ENCODE assay signal across 8 cellular contexts in the genomic region with DNA sequence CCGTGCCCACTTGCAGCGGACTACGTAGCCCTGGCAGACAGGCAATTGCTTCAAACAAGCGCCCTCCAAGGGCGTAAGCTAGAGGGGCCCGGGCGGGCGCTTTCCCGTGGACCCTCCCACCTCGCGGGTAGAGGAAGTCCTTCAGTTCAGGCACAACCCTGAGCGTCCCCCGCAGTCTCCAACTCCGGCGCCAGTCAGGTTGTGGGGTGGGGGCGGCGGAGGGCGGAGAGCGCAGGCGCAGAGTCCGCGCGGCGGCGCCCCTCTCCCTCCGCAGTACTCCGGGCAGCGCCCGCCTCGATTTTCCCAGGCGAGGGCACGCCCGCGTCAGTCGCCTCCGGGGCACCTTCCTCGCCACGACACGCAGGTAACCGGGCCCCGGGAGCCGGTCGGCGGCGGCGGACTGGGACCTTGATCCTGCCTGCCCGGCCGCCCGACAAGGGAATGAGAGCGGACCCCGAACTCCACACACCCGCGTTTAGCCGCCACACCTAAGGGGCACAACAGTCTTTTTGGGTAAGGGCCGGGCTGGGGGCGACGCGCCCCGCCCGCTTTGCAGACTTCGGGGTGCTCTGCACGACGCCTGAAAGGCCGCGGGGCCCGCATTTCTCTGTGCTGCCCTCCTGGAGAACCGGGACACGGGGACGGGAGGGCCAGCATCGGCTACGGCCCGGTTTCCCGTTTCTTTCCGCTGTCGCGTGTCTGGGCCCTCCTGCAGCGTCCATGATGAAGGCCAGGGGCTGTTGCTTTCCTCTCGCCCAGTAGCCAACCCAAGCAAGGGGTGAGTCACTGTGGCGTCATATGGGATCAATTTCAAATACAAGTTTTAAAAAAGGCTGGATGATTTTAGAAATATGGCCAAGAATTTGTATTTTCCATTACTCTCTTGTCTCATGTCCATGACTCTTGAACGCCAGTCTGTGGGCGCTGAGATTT. TPM values are rescaled to one million over a fixed set of nuclear protein-coding genes. Genes with fewer than 3 reads are reported as not detected.
A peak's percentile ranks its signal among the peaks of the same experiment; 100 is the strongest.
DNase-seq lines count a peak whose midpoint lies in the region; ATAC-seq and TF ChIP-seq lines count a peak whose summit lies in the region.

A gene (plus strand): TSS at position 276 of the 933 bp plus-strand sequence. CDS start 35,335 bp downstream, outside the sequence.

- peaks cover 24% of the 10 kb centered on the region for H3K4me1 Mint-ChIP-seq in type B pancreatic cell (ENCODE audit: unreplicated experiment)

- peak within 1 kb of the TSS; percentile 86 for H3K27ac Mint-ChIP-seq in type B pancreatic cell

- H3F3A ChIP-seq in neural cell (ENCODE audit: insufficient read depth, low read length, poor library complexity, severe bottlenecking): no peaks in the 10 kb centered on the region

- peak within 1 kb of the TSS; percentile 94 for H3K4me3 Mint-ChIP-seq in type B pancreatic cell

- no peaks in the 10 kb centered on the region for H3K36me3 Mint-ChIP-seq in type B pancreatic cell

- H4K20me1 ChIP-seq in neural cell (ENCODE audit: insufficient read depth): no peaks in the 10 kb centered on the region

- peak in 2 of 4 experiments; percentile 6 to 34 for TF ChIP-seq CTCF in gastroesophageal sphincter (IDR thresholded peaks at IDR 0.05)
- TF ChIP-seq CTCF in neural cell (IDR thresholded peaks at IDR 0.05; ENCODE audit: poor library complexity, severe bottlenecking): peak; percentile 40
- no peak for TF ChIP-seq CTCF in type B pancreatic cell (conservative IDR thresholded peaks at IDR 0.05)

- H3K9me3 Mint-ChIP-seq in type B pancreatic cell: peaks cover 5% of the 10 kb centered on the region

- H3K9me2 ChIP-seq in neural cell (ENCODE audit: insufficient read depth, low read length): no peaks in the 10 kb centered on the region

- H3K9me3 ChIP-seq in gastroesophageal sphincter: peaks cover 0 to 4% (median 0%) of the 10 kb centered on the region in 3 donors
- H3K9me3 ChIP-seq in neural cell (ENCODE audit: low read length): no peaks in the 10 kb centered on the region

- peak in 1 of 2 donors; percentile 15 for TF ChIP-seq POLR2A in gastroesophageal sphincter (IDR thresholded peaks at IDR 0.05)

- peak; percentile 19 for TF ChIP-seq RAD21 in neural cell (conservative IDR thresholded peaks at IDR 0.05)

- DNase-seq in DMS79 (lab: John Stamatoyannopoulos, UW) (peak; percentile 83), HK-2 (ENCODE audit: unreplicated experiment) (peak; percentile 88), OCI-M1 (lab: John Stamatoyannopoulos, UW) (peak; percentile 68), type B pancreatic cell (ENCODE audit: extremely low spot score, unreplicated experiment) (peak; percentile 79)
- peak; percentile 37 for DNase-seq in activated naive CD4-positive, alpha-beta T cell treated with anti-CD3 and anti-CD28 coated beads, Interleukin-2, amount 50 U/mL, for 16 hours

- H3K79me2 ChIP-seq in neural cell (replicated peaks; ENCODE audit: insufficient read depth, low read length): no peaks in the 10 kb centered on the region

- ATAC-seq in gastroesophageal sphincter: peak; percentile 68
- ATAC-seq in GM19452 (IDR thresholded peaks at IDR 0.05; ENCODE audit: unreplicated experiment): no peak

- peak within 1 kb of the TSS; percentile 49 for H2AFZ ChIP-seq in neural cell (ENCODE audit: low read depth, low read length)

- H3K27me3 Mint-ChIP-seq in type B pancreatic cell: peaks cover 39% of the 10 kb centered on the region

- no peaks in the 10 kb centered on the region for H3K36me3 ChIP-seq in gastroesophageal sphincter
- H3K36me3 ChIP-seq in neural cell (ENCODE audit: insufficient read depth, low read length): no peaks in the 10 kb centered on the region

- 0% methylated on average over 3 to 4 of the region's 81 CpGs for WGBS in gastroesophageal sphincter (ENCODE audit: low coverage in 1 of 2), 2 donors

- H3K27ac ChIP-seq in gastroesophageal sphincter (peak within 1 kb of the TSS; percentile 6 to 84 (median 75)), neural cell (ENCODE audit: low read length) (no peak within 1 kb of the TSS)

- TF ChIP-seq EP300 in gastroesophageal sphincter (IDR thresholded peaks at IDR 0.05) (no peak), neural cell (conservative IDR thresholded peaks at IDR 0.05; ENCODE audit: poor library complexity, severe bottlenecking) (no peak)

- H3K4me2 ChIP-seq in neural cell (ENCODE audit: low read length): peak within 1 kb of the TSS; percentile 51

- H3K4me3 ChIP-seq in gastroesophageal sphincter (peak within 1 kb of the TSS; percentile 63 to 72), neural cell (ENCODE audit: low read length) (peak within 1 kb of the TSS; percentile 79)

- H3K9ac ChIP-seq in neural cell (ENCODE audit: low read length): peak within 1 kb of the TSS; percentile 67

- H3K4me1 ChIP-seq in gastroesophageal sphincter: peaks cover 0 to 29% (median 4%) of the 10 kb centered on the region in 3 donors

- no peaks in the 10 kb centered on the region for H3K27me3 ChIP-seq in gastroesophageal sphincter
- peaks cover 26% of the 10 kb centered on the region for H3K27me3 ChIP-seq in neural cell (ENCODE audit: insufficient read depth, low read depth, low read length)

TF ChIP-seq in neural cell, 6 proteins besides CTCF, POLR2A, EP300 and RAD21:
- TF ChIP-seq TAF1 (IDR thresholded peaks at IDR 0.05; ENCODE audit: low read depth): no peak
- TF ChIP-seq MXI1 (conservative IDR thresholded peaks at IDR 0.05; ENCODE audit: poor library complexity, severe bottlenecking): peak; percentile 12
- TF ChIP-seq, protein P1, sequence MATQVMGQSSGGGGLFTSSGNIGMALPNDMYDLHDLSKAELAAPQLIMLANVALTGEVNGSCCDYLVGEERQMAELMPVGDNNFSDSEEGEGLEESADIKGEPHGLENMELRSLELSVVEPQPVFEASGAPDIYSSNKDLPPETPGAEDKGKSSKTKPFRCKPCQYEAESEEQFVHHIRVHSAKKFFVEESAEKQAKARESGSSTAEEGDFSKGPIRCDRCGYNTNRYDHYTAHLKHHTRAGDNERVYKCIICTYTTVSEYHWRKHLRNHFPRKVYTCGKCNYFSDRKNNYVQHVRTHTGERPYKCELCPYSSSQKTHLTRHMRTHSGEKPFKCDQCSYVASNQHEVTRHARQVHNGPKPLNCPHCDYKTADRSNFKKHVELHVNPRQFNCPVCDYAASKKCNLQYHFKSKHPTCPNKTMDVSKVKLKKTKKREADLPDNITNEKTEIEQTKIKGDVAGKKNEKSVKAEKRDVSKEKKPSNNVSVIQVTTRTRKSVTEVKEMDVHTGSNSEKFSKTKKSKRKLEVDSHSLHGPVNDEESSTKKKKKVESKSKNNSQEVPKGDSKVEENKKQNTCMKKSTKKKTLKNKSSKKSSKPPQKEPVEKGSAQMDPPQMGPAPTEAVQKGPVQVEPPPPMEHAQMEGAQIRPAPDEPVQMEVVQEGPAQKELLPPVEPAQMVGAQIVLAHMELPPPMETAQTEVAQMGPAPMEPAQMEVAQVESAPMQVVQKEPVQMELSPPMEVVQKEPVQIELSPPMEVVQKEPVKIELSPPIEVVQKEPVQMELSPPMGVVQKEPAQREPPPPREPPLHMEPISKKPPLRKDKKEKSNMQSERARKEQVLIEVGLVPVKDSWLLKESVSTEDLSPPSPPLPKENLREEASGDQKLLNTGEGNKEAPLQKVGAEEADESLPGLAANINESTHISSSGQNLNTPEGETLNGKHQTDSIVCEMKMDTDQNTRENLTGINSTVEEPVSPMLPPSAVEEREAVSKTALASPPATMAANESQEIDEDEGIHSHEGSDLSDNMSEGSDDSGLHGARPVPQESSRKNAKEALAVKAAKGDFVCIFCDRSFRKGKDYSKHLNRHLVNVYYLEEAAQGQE (IDR thresholded peaks at IDR 0.05; ENCODE audit: borderline replicate concordance): peak; percentile 33
- TF ChIP-seq SMC3 (conservative IDR thresholded peaks at IDR 0.05; ENCODE audit: poor library complexity): peak; percentile 41
- TF ChIP-seq POLR2AphosphoS5 (IDR thresholded peaks at IDR 0.05): no peak
TF ChIP-seq in neural cell: peak in this region for 3.

RNA-seq across cellular contexts. Expression of the gene that starts here (rescaled TPM):
- total RNA-seq in gastroesophageal sphincter: 1 to 10 TPM; 3.3 to 6.1 (median 5.4) TPM
- 3.7 and 6.8 TPM in 2 replicates for polyA plus RNA-seq in neural cell
- polyA minus RNA-seq in neural cell: 10.9 and 11.2 TPM in 2 replicates
- 3.7 and 5.8 TPM in 2 replicates for total RNA-seq in type B pancreatic cell (ENCODE audit: low replicate concordance)

Comparison
In these comparisons a context has a peak if more than half of its experiments do, and no peak if none do; other contexts are left out.
1. DNase-seq: peak in every context shown above with its lines; median percentile 88 in HK-2; 83 in DMS79; 79 in type B pancreatic cell; 68 in OCI-M1; 37 in activated naive CD4-positive, alpha-beta T cell treated with anti-CD3 and anti-CD28 coated beads, Interleukin-2, amount 50 U/mL, for 16 hours.